ENCODE assay signal across 7 cellular contexts in genomic region chr16:53346-54236, GRCh38. TPM values are rescaled to one million over a fixed set of nuclear protein-coding genes. Genes with fewer than 3 reads are reported as not detected.
DNase-seq lines count a peak whose midpoint lies in the region; ATAC-seq and TF ChIP-seq lines count a peak whose summit lies in the region.

Gene POLR3K, minus strand, starts transcription at chr16:53608. Its CDS starts 22 bp downstream, at chr16:53586.
Gene SNRNP25, plus strand, starts transcription at chr16:53828. Its CDS starts 189 bp downstream, at chr16:54017.

- in situ Hi-C loops in astrocyte of the spinal cord (cut with HindIII; ENCODE audit: low sequenced_read_pairs): no loop called here

- H3K4me3 ChIP-seq in astrocyte of the spinal cord (ENCODE audit: low read depth, low read length): peak within 1 kb of the TSS; percentile 75

- intact Hi-C loops in sciatic nerve (cut with DNase I): no loop called here

- no peak for TF ChIP-seq CTCF in astrocyte of the spinal cord (IDR thresholded peaks at IDR 0.05; ENCODE audit: low read depth, low read length)

- DNase-seq in NCI-H2081 treated with DMSO at 0.1 percent for 48 hours (lab: John Stamatoyannopoulos, UW): peak; percentile 84
- DNase-seq in T1000 (lab: John Stamatoyannopoulos, UW): peak; percentile 98
- DNase-seq in astrocyte of the spinal cord (ENCODE audit: low read depth, low spot score): peak; percentile 98
- peak; percentile 90 for DNase-seq in iPS DF 19.7 (ENCODE audit: low read depth, low spot score)
- DNase-seq in sciatic nerve (ENCODE audit: low spot score): peak; percentile 99

- ATAC-seq in GM18517 (IDR thresholded peaks at IDR 0.05; ENCODE audit: unreplicated experiment) (peak; percentile 90), HG03039 (IDR thresholded peaks at IDR 0.05; ENCODE audit: unreplicated experiment) (peak; percentile 91), sciatic nerve (peak; percentile 99)

RNA-seq across cellular contexts. Expression of gene POLR3K, which starts in this region (rescaled TPM):
- total RNA-seq in sciatic nerve: 7.1 TPM

RNA-seq across cellular contexts. Expression of gene SNRNP25, which starts in this region (rescaled TPM):
- total RNA-seq in sciatic nerve: 8.7 TPM

Comparison
In these comparisons a context has a peak if more than half of its experiments do, and no peak if none do; other contexts are left out.
1. Peak in every context shown above with its lines: DNase-seq, ATAC-seq and H3K4me3 ChIP-seq.